ENCODE assay signal across 17 cellular contexts in the genomic region with DNA sequence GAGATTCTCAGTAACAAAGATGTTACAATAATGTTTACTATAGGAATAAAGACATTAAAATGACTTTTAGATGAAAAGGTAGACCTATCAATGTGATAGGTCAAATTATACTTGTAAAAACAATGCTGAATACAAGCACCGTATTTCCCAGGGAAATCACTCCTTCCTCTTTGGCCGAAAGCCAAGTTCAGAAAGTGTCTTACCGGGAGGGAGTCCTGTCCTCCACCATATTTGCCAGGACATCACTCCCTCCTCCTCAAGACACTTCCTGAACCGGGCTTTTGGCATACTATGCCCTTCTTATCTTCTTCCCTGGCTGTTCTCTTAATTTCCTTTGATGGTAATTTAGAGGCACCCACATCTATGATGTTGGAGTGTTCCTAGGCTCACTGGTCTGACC.
"Had no signal": no experiment of that assay in that cellular context is flagged by ENCODE, and none has a peak within 500 bp of the region (broad histone marks: within the 10 kb centered on the region; RNA-seq: fewer than 3 reads in every experiment).

No MANE protein-coding gene starts in this region.

- DNase-seq: activated B cell treated with CpG ODN at 0.5 μM for 24 hours; activated CD4-positive, alpha-beta memory T cell treated with anti-CD3 and anti-CD28 coated beads, Interleukin-2, amount 10 ng/mL, durations not matched to agents 7 days and 5 days; activated CD4-positive, alpha-beta T cell treated with anti-CD3 and anti-CD28 coated beads for 48 hours; activated CD8-positive, alpha-beta memory T cell treated with anti-CD3 and anti-CD28 coated beads, Interleukin-2, amount 10 ng/mL, durations not matched to agents 7 days and 5 days; activated naive CD4-positive, alpha-beta T cell; activated naive CD8-positive, alpha-beta T cell treated with anti-CD3 and anti-CD28 coated beads for 36 hours; amniotic stem cell; effector memory CD4-positive, alpha-beta T cell; esophagus squamous epithelium; left ventricle myocardium superior; mesenchymal stem cell; mucosa of descending colon; naive B cell; right cardiac atrium; stimulated activated CD4-positive, alpha-beta T cell treated with anti-CD3 and anti-CD28 coated beads, Interleukin-2, amount 100 ng/mL, for 24 hours; stimulated activated naive CD4-positive, alpha-beta T cell treated with Interleukin-2 at 50 U/mL for 16 hours; tibial artery had no signal

- ATAC-seq: activated CD8-positive, alpha-beta memory T cell treated with anti-CD3 and anti-CD28 coated beads, Interleukin-2, amount 10 ng/mL, durations not matched to agents 7 days and 5 days; left ventricle myocardium superior; mucosa of descending colon; right cardiac atrium had no signal
